23 cellular contexts compared by ENCODE assay signal in the genomic region with DNA sequence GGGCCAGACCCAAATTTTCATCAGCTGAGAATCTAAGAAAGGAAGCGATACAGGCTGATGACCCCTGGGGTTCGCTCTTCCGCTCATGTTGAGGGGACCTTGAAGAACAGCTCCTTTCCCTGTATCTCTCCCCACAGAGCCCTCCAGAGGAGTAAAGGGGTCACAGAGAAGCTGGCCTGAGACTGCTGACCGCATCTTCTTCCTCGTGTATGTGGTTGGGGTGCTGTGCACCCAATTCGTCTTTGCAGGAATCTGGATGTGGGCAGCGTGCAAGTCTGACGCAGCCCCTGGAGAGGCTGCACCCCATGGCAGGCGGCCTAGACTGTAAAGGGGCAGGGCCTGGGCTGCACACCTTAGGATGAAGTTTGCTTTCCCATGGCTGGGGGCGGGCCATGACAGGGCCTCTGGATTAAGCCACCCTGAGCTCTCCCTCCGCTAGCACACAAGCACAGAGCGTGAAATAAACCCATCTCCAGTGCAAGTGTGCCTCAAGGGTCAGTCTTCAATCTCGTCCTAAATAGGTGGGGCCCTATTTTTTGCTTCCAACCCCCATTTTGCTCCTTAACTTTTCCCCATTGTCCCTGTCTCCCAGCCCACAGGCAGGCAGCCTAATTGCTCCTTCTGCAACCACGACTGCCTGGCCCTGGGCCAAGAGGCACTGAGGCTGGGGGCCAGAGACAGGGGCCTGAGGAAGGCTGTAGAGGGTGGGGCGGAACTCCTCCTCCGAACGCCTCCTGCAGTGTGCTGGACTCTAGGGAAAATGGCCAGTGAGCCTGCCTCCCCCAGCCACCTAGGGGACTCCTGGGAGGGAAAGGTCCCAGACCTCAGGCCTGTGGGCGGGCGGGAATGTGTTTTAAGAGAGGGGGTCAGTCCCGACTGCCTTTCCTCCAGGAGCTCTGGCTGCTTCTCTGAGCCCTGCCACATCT. TPM values are rescaled to one million over a fixed set of nuclear protein-coding genes. Genes with fewer than 3 reads are reported as not detected.
DNase-seq lines count a peak whose midpoint lies in the region; ATAC-seq, FAIRE-seq and TF ChIP-seq lines count a peak whose summit lies in the region.
"Had no signal": no experiment of that assay in that cellular context is flagged by ENCODE, and none has a peak within 500 bp of the region (broad histone marks: within the 10 kb centered on the region; RNA-seq: fewer than 3 reads in every experiment).

No MANE protein-coding gene starts in this region.

- POLR2A ChIA-PET in GM12878 (lab: Charles Lee): no interaction called here

- no peaks in the 10 kb centered on the region for H3K9me3 Mint-ChIP-seq in H9
- H3K9me3 Mint-ChIP-seq in nephron progenitor cell: no peaks in the 10 kb centered on the region
- H3K9me3 Mint-ChIP-seq: T-helper 1 cell treated with Interleukin-12 subunit alpha and Interleukin-12 subunit beta and Interleukin-4 antibody, amounts not matched to agents 30 μg/mL and 1 μg/mL, for 36 hours had no signal

- H3K23ac ChIP-seq in H9 (ENCODE audit: insufficient read length, low read depth, low read length): no peak overlapping the region

- H3K14ac ChIP-seq in H9 (ENCODE audit: insufficient read depth, low read length): no peak overlapping the region; the same call in 1 of the 2 replicates

- H3K79me2 ChIP-seq in H9 (ENCODE audit: insufficient read depth, low read length) (no peaks in the 10 kb centered on the region), GM12878 (ENCODE audit: control insufficient read depth, insufficient read depth, low read length) (no peaks in the 10 kb centered on the region)

- no peaks in the 10 kb centered on the region for H3K79me1 ChIP-seq in H9 (ENCODE audit: insufficient read depth, low read depth, low read length, poor library complexity, severe bottlenecking)

- no peak for TF ChIP-seq POLR2A in GM12878 (IDR thresholded peaks at IDR 0.05; ENCODE audit: low read depth, low read length)

- H3K27ac Mint-ChIP-seq in H9 (peak overlapping the region in 1 of 3 experiments; percentile 54; a peak in 1 of 7 replicates), nephron progenitor cell (peak overlapping the region; percentile 75)
- H3K27ac Mint-ChIP-seq: T-helper 1 cell treated with Interleukin-12 subunit alpha and Interleukin-12 subunit beta and Interleukin-4 antibody, amounts not matched to agents 30 μg/mL and 1 μg/mL, for 36 hours had no signal

- H3K18ac ChIP-seq in H9 (ENCODE audit: insufficient read length, low read depth, low read length): no peak overlapping the region

- peaks cover 8% of the 10 kb centered on the region; the same call in 1 of the 2 replicates for H3K4me1 ChIP-seq in H9 (ENCODE audit: insufficient read depth, low read length)
- H3K4me1 ChIP-seq in GM12878 (ENCODE audit: control insufficient read depth, insufficient read depth, low read length): no peaks in the 10 kb centered on the region
- H3K4me1 ChIP-seq: ascending aorta had no signal

- WGBS in H9 (ENCODE audit: extremely low coverage, insufficient read length, low lambda C conversion rate): no CpG with 5 or more reads among the region's 20 CpGs
- 75% methylated on average over 20 of the region's 20 CpGs for WGBS in GM12878 (ENCODE audit: insufficient coverage, insufficient replicate concordance, low lambda C conversion rate, missing lambda C conversion rate)

- H3K4me3 Mint-ChIP-seq in H9: no peak overlapping the region
- no peak overlapping the region for H3K4me3 Mint-ChIP-seq in nephron progenitor cell
- H3K4me3 Mint-ChIP-seq: T-helper 1 cell treated with Interleukin-12 subunit alpha and Interleukin-12 subunit beta and Interleukin-4 antibody, amounts not matched to agents 30 μg/mL and 1 μg/mL, for 36 hours had no signal

- TF ChIP-seq RAD21 in GM12878 (IDR thresholded peaks at IDR 0.05; ENCODE audit: insufficient read depth, low read depth, low read length): no peak

- no peak overlapping the region for H4K91ac ChIP-seq in H9 (ENCODE audit: insufficient read length, low read depth, low read length)

- intact Hi-C loops in GM12878 (cut with micrococcal nuclease; ENCODE audit: unreplicated experiment): no loop called here

- no peak overlapping the region for H3T11ph ChIP-seq in H9 (ENCODE audit: low read length)

- H3K27me3 ChIP-seq in H9 (ENCODE audit: insufficient read depth, low read length) (peaks cover 18% of the 10 kb centered on the region), GM12878 (replicated peaks in 1 of 2; ENCODE audit: control insufficient read depth in 2 of 2, insufficient read depth in 2 of 2, low read length in 1 of 2) (no peaks in the 10 kb centered on the region; a peak in 1 of 4 replicates)
- H3K27me3 ChIP-seq: ascending aorta, testis had no signal

- ATAC-seq in GM12878 (no peak), HG02852 (IDR thresholded peaks at IDR 0.05; ENCODE audit: unreplicated experiment) (no peak)

- H3K4ac ChIP-seq in H9 (ENCODE audit: low read depth, low read length): no peak overlapping the region

- no peak overlapping the region for H2BK5ac ChIP-seq in H9 (ENCODE audit: insufficient read length, low read length)

- H3K56ac ChIP-seq in H9 (ENCODE audit: insufficient read length, low read depth, low read length): no peak overlapping the region

- H3K9ac ChIP-seq in H9 (ENCODE audit: extremely low read depth, insufficient read length, low read length) (no peak overlapping the region), GM12878 (ENCODE audit: control insufficient read depth, insufficient read depth, low read length) (no peak overlapping the region)
- H3K9ac ChIP-seq: BLaER1 had no signal

- H2BK15ac ChIP-seq in H9 (ENCODE audit: low read depth, low read length): no peak overlapping the region

- H4K20me1 ChIP-seq in H9 (ENCODE audit: control insufficient read depth, insufficient read depth, insufficient read length) (no peaks in the 10 kb centered on the region), GM12878 (ENCODE audit: control insufficient read depth, insufficient read depth) (no peaks in the 10 kb centered on the region)

- CTCF ChIA-PET in GM12878 (lab: Yijun Ruan, JAX): interaction anchor here (0.7 kb wide), 1 partner anchor 70 kb away, joined by 3 read pairs; no protein-coding TSS in a partner anchor

- no peak for FAIRE-seq in GM12878 (lab: Jason Lieb, UNC)

- RAD21 ChIA-PET in GM12878 (lab: Charles Lee; ENCODE audit: unreplicated experiment): no interaction called here

- no peak overlapping the region for H2BK12ac ChIP-seq in H9 (ENCODE audit: insufficient read length, low read depth, low read length)

- H3K27ac ChIP-seq in H9 (ENCODE audit: insufficient read length, low read depth, low read length) (no peak overlapping the region), GM12878 (ENCODE audit: control insufficient read depth, insufficient read depth) (no peak overlapping the region)
- H3K27ac ChIP-seq: 22Rv1, ascending aorta, BLaER1, heart right ventricle, HL-60, testis, VCaP had no signal

- no peak for TF ChIP-seq CTCF in H9 (conservative IDR thresholded peaks at IDR 0.05)
- TF ChIP-seq CTCF in GM12878 (IDR thresholded peaks at IDR 0.05 in 2 of 3, conservative IDR thresholded peaks at IDR 0.05 in 1 of 3; ENCODE audit: control insufficient read depth in 2 of 3, extremely low read depth in 1 of 3, insufficient read depth in 1 of 3, low read depth in 3 of 3, low read length in 3 of 3): no peak
- no peak for TF ChIP-seq CTCF in nephron progenitor cell (IDR thresholded peaks at IDR 0.05)

- H3K4me1 Mint-ChIP-seq in H9 (peaks cover 24 to 32% of the 10 kb centered on the region in 2 experiments), nephron progenitor cell (peaks cover 46% of the 10 kb centered on the region)

- DNase-seq in NCI-H1105 treated with DMSO at 0.1 percent for 48 hours (lab: John Stamatoyannopoulos, UW) (peak; percentile 8), NCI-H1105 (lab: John Stamatoyannopoulos, UW) (no peak), H9 (peak; percentile 31), GM12878 (ENCODE audit: low read depth, low spot score) (no peak), nephron progenitor cell (no peak), NCI-H2029 (lab: John Stamatoyannopoulos, UW) (no peak)
- DNase-seq in activated CD4-positive, alpha-beta T cell treated with anti-CD3 and anti-CD28 coated beads, Interleukin-2, amount 50 U/mL, for 48 hours: no peak
- DNase-seq: activated CD4-positive, alpha-beta T cell treated with anti-CD3 and anti-CD28 coated beads, Interleukin-2, amount 50 U/mL, for 4 hours; activated naive CD4-positive, alpha-beta T cell; activated T-cell treated with anti-CD3 and anti-CD28 coated beads for 4 hours; heart right ventricle; mesenchymal stem cell; testis had no signal

- H2AFZ ChIP-seq in H9 (ENCODE audit: low read length) (no peak overlapping the region), GM12878 (ENCODE audit: control insufficient read depth, low read depth, low read length) (no peak overlapping the region)

- in situ Hi-C loops in GM12878 (cut with MboI): no loop called here

- H2BK120ac ChIP-seq in H9 (ENCODE audit: low read depth, low read length, poor library complexity, severe bottlenecking): no peak overlapping the region

- BruUV-seq in GM12878 (replicated peaks; lab: Mats Ljungman, UMichigan): TSS peak; percentile 40

- H3K27me3 Mint-ChIP-seq in H9 (ENCODE audit: low read depth): peaks cover 28% of the 10 kb centered on the region
- peaks cover 32% of the 10 kb centered on the region for H3K27me3 Mint-ChIP-seq in nephron progenitor cell (ENCODE audit: low read depth, poor library complexity)

- SMC1A ChIA-PET in GM12878 (lab: Charles Lee; ENCODE audit: uncharacterized antibody, unreplicated experiment): interaction anchor here (1.0 kb wide), 1 partner anchor 541 kb away, joined by 3 read pairs; no protein-coding TSS in a partner anchor

- H3K36me3 ChIP-seq in GM12878 (ENCODE audit: control insufficient read depth in 2 of 2, insufficient read depth in 2 of 2, low read length in 1 of 2): peaks cover 5 to 13% of the 10 kb centered on the region in 2 experiments; a peak in 3 of 4 replicates

- H3K36me3 Mint-ChIP-seq in H9 (ENCODE audit: insufficient read depth in 1 of 3, low read depth in 3 of 3) (peaks cover 8 to 52% (median 39%) of the 10 kb centered on the region in 3 experiments; a peak in 6 of 7 replicates), nephron progenitor cell (ENCODE audit: low read depth) (peaks cover 11% of the 10 kb centered on the region)

- H3K4me2 ChIP-seq in H9 (ENCODE audit: insufficient read depth, insufficient read length, low read length): no peak overlapping the region
- H3K4me2 ChIP-seq in GM12878 (ENCODE audit: control insufficient read depth, insufficient read depth): no peak overlapping the region
- H3K4me2 ChIP-seq: BLaER1 had no signal

- no peak overlapping the region for H4K5ac ChIP-seq in H9 (ENCODE audit: insufficient read length, low read depth, low read length)

- H3K23me2 ChIP-seq in H9 (ENCODE audit: insufficient read length, low read depth, low read length, poor library complexity, severe bottlenecking): peaks cover 6% of the 10 kb centered on the region

- H3K9me3 ChIP-seq in H9 (ENCODE audit: control insufficient read depth, low read depth, low read length) (no peaks in the 10 kb centered on the region), GM12878 (replicated peaks; ENCODE audit: control insufficient read depth, insufficient read depth, low read length) (no peaks in the 10 kb centered on the region)
- H3K9me3 ChIP-seq: ascending aorta, BLaER1, heart right ventricle, testis had no signal

- H3K4me3 ChIP-seq in GM12878: no peak overlapping the region
- H3K4me3 ChIP-seq: ascending aorta, BLaER1, heart right ventricle, testis had no signal

- H2BK20ac ChIP-seq in H9 (ENCODE audit: low read depth, low read length, poor library complexity, severe bottlenecking): no peak overlapping the region

- no peak overlapping the region for H2AK5ac ChIP-seq in H9 (ENCODE audit: insufficient read length, low read length)

- TF ChIP-seq EP300 in GM12878 (IDR thresholded peaks at IDR 0.05; ENCODE audit: borderline replicate concordance in 1 of 2, control insufficient read depth in 1 of 2, low read depth in 2 of 2, low read length in 2 of 2): no peak

- H4K8ac ChIP-seq in H9 (replicated peaks; ENCODE audit: insufficient read length, low read depth, low read length): no peak overlapping the region

RNA-seq across cellular contexts. Expression of gene ZACN, which starts 3.6 kb away (rescaled TPM):
- total RNA-seq in H9 (2021) (0.09 and 0.31 TPM in 2 replicates), GM12878 (2014; rRNA removed) (0.06 and 0.11 TPM in 2 replicates), GM12878 (2014; rRNA removed; fragmentation: Illumina TruSeq; extraction: Trizol) (0.22 TPM in 1 of 2 replicates, not detected in the other), GM12878 (2021) (0.49 and 0.53 TPM in 2 replicates)
- not detected in 2 replicates for total RNA-seq in GM12878 (2013; cell fraction: nucleolus; rRNA removed)
- polyA plus RNA-seq in GM12878 (2011; ENCODE audit: low read depth): 4.0 TPM
- polyA plus RNA-seq in GM12878 (2011; rRNA removed) (0.14 and 0.23 TPM in 2 replicates), GM12878 (2014; fragmentation: Illumina TruSeq; extraction: Trizol) (not detected in 2 replicates), GM12878 (2014; fragmentation: Nextera tagmentation; extraction: Ambion mirVana) (under 1 TPM in 1 of 2 experiments, not detected in 1; 0.99 TPM), GM12878 (2014; rRNA removed) (0.25 and 0.46 TPM in 2 replicates), GM12878 (2016; fragmentation: Nextera tagmentation; extraction: Ambion mirVana) (10 to 100 TPM in 1 of 2 experiments, 1 to 10 TPM in 1; 8.7 to 11.3 TPM)
- 0.19 and 0.50 TPM in 2 replicates for polyA plus RNA-seq in GM12878 (2011; cell fraction: cytosol; rRNA removed)
- 3.3 and 4.1 TPM in 2 replicates for polyA plus RNA-seq in GM12878 (2011; cell fraction: nucleus; rRNA removed)
- 7.8 and 9.3 TPM in 2 replicates for polyA plus RNA-seq in GM12878 (2012)
- 0.67 TPM in 1 of 2 replicates, not detected in the other for polyA minus RNA-seq in GM12878 (2011; rRNA and poly(A)+ RNA removed)
- polyA minus RNA-seq in GM12878 (2011; cell fraction: cytosol; rRNA and poly(A)+ RNA removed): not detected in 2 replicates
- 0.24 TPM in 1 of 2 replicates, not detected in the other for polyA minus RNA-seq in GM12878 (2011; cell fraction: nucleus; rRNA and poly(A)+ RNA removed)
- total RNA-seq: ascending aorta, heart right ventricle, renal cortical epithelial cell, Right ventricle myocardium inferior had no signal
- polyA plus RNA-seq: neural cell had no signal

RNA-seq across cellular contexts. Expression of gene GALR2, which starts 8.0 kb away (rescaled TPM):
- total RNA-seq in H9 (2021) (0.79 and 0.81 TPM in 2 replicates), GM12878 (2014; rRNA removed) (0.06 and 0.16 TPM in 2 replicates), GM12878 (2014; rRNA removed; fragmentation: Illumina TruSeq; extraction: Trizol) (not detected in 2 replicates), GM12878 (2021) (0.24 TPM in 1 of 2 replicates, not detected in the other)
- not detected in 2 replicates for total RNA-seq in GM12878 (2013; cell fraction: nucleolus; rRNA removed)
- polyA plus RNA-seq in GM12878 (2011; ENCODE audit: low read depth): not detected
- polyA plus RNA-seq in GM12878 (2011; rRNA removed) (0.22 TPM in 1 of 2 replicates, not detected in the other), GM12878 (2014; fragmentation: Illumina TruSeq; extraction: Trizol) (not detected in 2 replicates), GM12878 (2014; fragmentation: Nextera tagmentation; extraction: Ambion mirVana) (not detected), GM12878 (2014; rRNA removed) (0.20 and 0.42 TPM in 2 replicates), GM12878 (2016; fragmentation: Nextera tagmentation; extraction: Ambion mirVana) (1 to 10 TPM in 1 of 2 experiments, under 1 TPM in 1; 0.63 to 1.2 TPM)
- 0.22 and 0.42 TPM in 2 replicates for polyA plus RNA-seq in GM12878 (2011; cell fraction: cytosol; rRNA removed)
- 0.37 and 0.75 TPM in 2 replicates for polyA plus RNA-seq in GM12878 (2011; cell fraction: nucleus; rRNA removed)
- 0.10 and 0.26 TPM in 2 replicates for polyA plus RNA-seq in GM12878 (2012)
- polyA minus RNA-seq in GM12878 (2011; rRNA and poly(A)+ RNA removed): 0.15 TPM in 1 of 2 replicates, not detected in the other
- 0.94 TPM in 1 of 2 replicates, not detected in the other for polyA minus RNA-seq in GM12878 (2011; cell fraction: cytosol; rRNA and poly(A)+ RNA removed)
- not detected in 2 replicates for polyA minus RNA-seq in GM12878 (2011; cell fraction: nucleus; rRNA and poly(A)+ RNA removed)
- total RNA-seq: heart right ventricle, Right ventricle myocardium inferior had no signal
- polyA plus RNA-seq: neural cell had no signal

RNA-seq across cellular contexts. Expression of gene SRP68, which starts 10.3 kb away (rescaled TPM):
- 85.1 and 86.1 TPM in 2 replicates for total RNA-seq in H9 (2021)
- total RNA-seq in GM12878 (2013; cell fraction: nucleolus; rRNA removed): 59.5 and 59.6 TPM in 2 replicates
- 27.5 and 30.2 TPM in 2 replicates for total RNA-seq in GM12878 (2014; rRNA removed)
- total RNA-seq in GM12878 (2014; rRNA removed; fragmentation: Illumina TruSeq; extraction: Trizol): 24.7 and 26.6 TPM in 2 replicates
- 66.7 and 68.5 TPM in 2 replicates for total RNA-seq in GM12878 (2021)
- 83.3 TPM for polyA plus RNA-seq in GM12878 (2011; ENCODE audit: low read depth)
- 68.5 and 84.8 TPM in 2 replicates for polyA plus RNA-seq in GM12878 (2011; rRNA removed)
- 70.4 and 84.8 TPM in 2 replicates for polyA plus RNA-seq in GM12878 (2011; cell fraction: cytosol; rRNA removed)
- polyA plus RNA-seq in GM12878 (2011; cell fraction: nucleus; rRNA removed): 55.2 and 59.4 TPM in 2 replicates
- 54.5 and 62.7 TPM in 2 replicates for polyA plus RNA-seq in GM12878 (2012)
- 73.5 and 74.9 TPM in 2 replicates for polyA plus RNA-seq in GM12878 (2014; fragmentation: Illumina TruSeq; extraction: Trizol)
- 10 to 100 TPM; 29.5 to 41.9 TPM for polyA plus RNA-seq in GM12878 (2014; fragmentation: Nextera tagmentation; extraction: Ambion mirVana)
- 56.9 and 58.6 TPM in 2 replicates for polyA plus RNA-seq in GM12878 (2014; rRNA removed)
- 10 to 100 TPM; 87.0 to 89.7 TPM for polyA plus RNA-seq in GM12878 (2016; fragmentation: Nextera tagmentation; extraction: Ambion mirVana)
- polyA minus RNA-seq in GM12878 (2011; rRNA and poly(A)+ RNA removed): 71.2 and 71.4 TPM in 2 replicates
- 24.7 and 34.1 TPM in 2 replicates for polyA minus RNA-seq in GM12878 (2011; cell fraction: cytosol; rRNA and poly(A)+ RNA removed)
- polyA minus RNA-seq in GM12878 (2011; cell fraction: nucleus; rRNA and poly(A)+ RNA removed): 22.6 and 39.7 TPM in 2 replicates

RNA-seq across cellular contexts. Expression of gene EXOC7, which starts 21.0 kb away (rescaled TPM):
- total RNA-seq in H9 (2021) (160 and 162 TPM in 2 replicates), GM12878 (2014; rRNA removed) (45.0 and 47.8 TPM in 2 replicates), GM12878 (2014; rRNA removed; fragmentation: Illumina TruSeq; extraction: Trizol) (32.3 and 36.3 TPM in 2 replicates), GM12878 (2021) (64.9 and 71.3 TPM in 2 replicates)
- total RNA-seq in GM12878 (2013; cell fraction: nucleolus; rRNA removed): 141 and 143 TPM in 2 replicates
- 22.3 TPM for polyA plus RNA-seq in GM12878 (2011; ENCODE audit: low read depth)
- polyA plus RNA-seq in GM12878 (2011; rRNA removed) (46.4 and 59.8 TPM in 2 replicates), GM12878 (2014; fragmentation: Illumina TruSeq; extraction: Trizol) (17.2 and 35.5 TPM in 2 replicates), GM12878 (2014; fragmentation: Nextera tagmentation; extraction: Ambion mirVana) (10 to 100 TPM; 18.8 to 25.5 TPM), GM12878 (2014; rRNA removed) (51.0 and 52.7 TPM in 2 replicates), GM12878 (2016; fragmentation: Nextera tagmentation; extraction: Ambion mirVana) (10 to 100 TPM; 48.6 to 59.0 TPM)
- polyA plus RNA-seq in GM12878 (2011; cell fraction: cytosol; rRNA removed): 59.3 and 75.5 TPM in 2 replicates
- polyA plus RNA-seq in GM12878 (2011; cell fraction: nucleus; rRNA removed): 197 and 273 TPM in 2 replicates
- 35.8 and 64.1 TPM in 2 replicates for polyA plus RNA-seq in GM12878 (2012)
- polyA minus RNA-seq in GM12878 (2011; rRNA and poly(A)+ RNA removed): 77.7 and 98.1 TPM in 2 replicates
- polyA minus RNA-seq in GM12878 (2011; cell fraction: cytosol; rRNA and poly(A)+ RNA removed): 25.5 and 37.9 TPM in 2 replicates
- 53.9 and 91.8 TPM in 2 replicates for polyA minus RNA-seq in GM12878 (2011; cell fraction: nucleus; rRNA and poly(A)+ RNA removed)

RNA-seq across cellular contexts. Expression of gene EVPL, which starts 55.5 kb away (rescaled TPM):
- 0.48 and 0.53 TPM in 2 replicates for total RNA-seq in H9 (2021)
- total RNA-seq in GM12878 (2013; cell fraction: nucleolus; rRNA removed): not detected in 2 replicates
- not detected in 2 replicates for total RNA-seq in GM12878 (2014; rRNA removed)
- not detected in 2 replicates for total RNA-seq in GM12878 (2014; rRNA removed; fragmentation: Illumina TruSeq; extraction: Trizol)
- total RNA-seq in GM12878 (2021): 0.03 TPM in 2 replicates
- polyA plus RNA-seq in GM12878 (2011; ENCODE audit: low read depth): not detected
- not detected in 2 replicates for polyA plus RNA-seq in GM12878 (2011; rRNA removed)
- not detected in 2 replicates for polyA plus RNA-seq in GM12878 (2011; cell fraction: cytosol; rRNA removed)
- polyA plus RNA-seq in GM12878 (2011; cell fraction: nucleus; rRNA removed): not detected in 2 replicates
- polyA plus RNA-seq in GM12878 (2012): 0.03 TPM in 1 of 2 replicates, not detected in the other
- polyA plus RNA-seq in GM12878 (2014; fragmentation: Illumina TruSeq; extraction: Trizol): not detected in 2 replicates
- not detected for polyA plus RNA-seq in GM12878 (2014; fragmentation: Nextera tagmentation; extraction: Ambion mirVana)
- polyA plus RNA-seq in GM12878 (2014; rRNA removed): 0.01 TPM in 1 of 2 replicates, not detected in the other
- polyA plus RNA-seq in GM12878 (2016; fragmentation: Nextera tagmentation; extraction: Ambion mirVana): not detected
- polyA minus RNA-seq in GM12878 (2011; rRNA and poly(A)+ RNA removed): not detected in 2 replicates
- polyA minus RNA-seq in GM12878 (2011; cell fraction: cytosol; rRNA and poly(A)+ RNA removed): not detected in 2 replicates
- not detected in 2 replicates for polyA minus RNA-seq in GM12878 (2011; cell fraction: nucleus; rRNA and poly(A)+ RNA removed)
- total RNA-seq: ascending aorta had no signal
- polyA plus RNA-seq: neural cell had no signal

Comparison
In these comparisons a context has a peak if more than half of its experiments do, and no peak if none do; other contexts are left out.
1. DNase-seq: peak in NCI-H1105 treated with DMSO at 0.1 percent for 48 hours (single experiment) and H9 (single experiment); none in NCI-H1105 (single experiment), GM12878 (single experiment), nephron progenitor cell (single experiment), NCI-H2029 (single experiment) and activated CD4-positive, alpha-beta T cell treated with anti-CD3 and anti-CD28 coated beads, Interleukin-2, amount 50 U/mL, for 48 hours (0 of 2).